ENCODE assay signal across 29 cellular contexts in genomic region chr11:25992254-25992653, GRCh38.
"Had no signal": no experiment of that assay in that cellular context is flagged by ENCODE, and none has a peak within 500 bp of the region (broad histone marks: within the 10 kb centered on the region; RNA-seq: fewer than 3 reads in every experiment).

No MANE protein-coding gene starts in this region.

- H3K36me3 ChIP-seq: adrenal gland, ascending aorta, breast epithelium, lower lobe of right lung, vagina had no signal

- DNase-seq: activated B cell treated with CpG ODN at 0.5 μM for 24 hours; activated CD4-positive, alpha-beta T cell treated with anti-CD3 and anti-CD28 coated beads for 36 hours; activated CD4-positive, alpha-beta T cell treated with anti-CD3 and anti-CD28 coated beads, Interleukin-2, amount 50 U/mL, for 4 hours; activated CD8-positive, alpha-beta memory T cell treated with anti-CD3 and anti-CD28 coated beads, Interleukin-2, amount 50 U/mL, for 48 hours; activated naive CD4-positive, alpha-beta T cell; activated T-cell treated with anti-CD3 and anti-CD28 coated beads, Interleukin-2, amount 50 U/mL, for 4 hours; adrenal gland; kidney; lower lobe of right lung; mesendoderm; naive B cell; occipital lobe; posterior cingulate gyrus; stimulated activated CD4-positive, alpha-beta T cell treated with anti-CD3 and anti-CD28 coated beads, Interleukin-2, amount 100 ng/mL, for 48 hours; stimulated activated CD8-positive, alpha-beta memory T cell treated with anti-CD3 and anti-CD28 coated beads, Interleukin-4, amount 100 ng/mL, for 48 hours; stimulated activated naive CD4-positive, alpha-beta T cell; T-helper 17 cell; testis had no signal

- H3K4me3 ChIP-seq: adrenal gland, ascending aorta, breast epithelium, coronary artery, lower lobe of right lung, testis, vagina had no signal

- H3K27me3 ChIP-seq: adrenal gland, ascending aorta, breast epithelium, testis, vagina had no signal

- H3K27ac ChIP-seq: adrenal gland, ascending aorta, breast epithelium, coronary artery, epithelial cell of prostate, lower lobe of right lung, testis, vagina had no signal

- H3K4me1 Mint-ChIP-seq: activated B cell treated with CpG ODN at 0.5 μM for 24 hours; activated CD4-positive, alpha-beta T cell treated with anti-CD3 and anti-CD28 coated beads for 36 hours; central memory CD8-positive, alpha-beta T cell; naive B cell; neural crest cell; T-helper 17 cell had no signal

- H3K4me1 ChIP-seq: ascending aorta, breast epithelium, lower lobe of right lung, testis, vagina had no signal

- H3K9me3 ChIP-seq: adrenal gland, ascending aorta, breast epithelium, lower lobe of right lung, testis, vagina had no signal

- H3K4me3 Mint-ChIP-seq: activated B cell treated with CpG ODN at 0.5 μM for 24 hours; activated CD4-positive, alpha-beta T cell treated with anti-CD3 and anti-CD28 coated beads for 36 hours; activated naive CD8-positive, alpha-beta T cell; activated T-cell treated with anti-CD3 and anti-CD28 coated beads, Interleukin-2, amount 50 U/mL, for 4 hours; central memory CD8-positive, alpha-beta T cell; naive B cell; neural crest cell; T-helper 17 cell; type B pancreatic cell had no signal

- H3K36me3 Mint-ChIP-seq: activated naive CD8-positive, alpha-beta T cell; naive B cell; type B pancreatic cell had no signal

- H3K9me3 Mint-ChIP-seq: activated B cell treated with CpG ODN at 0.5 μM for 24 hours, neural crest cell, type B pancreatic cell had no signal

- H3K27ac Mint-ChIP-seq: activated B cell treated with CpG ODN at 0.5 μM for 24 hours; activated CD4-positive, alpha-beta T cell treated with anti-CD3 and anti-CD28 coated beads for 36 hours; activated naive CD8-positive, alpha-beta T cell; activated T-helper 2 cell treated with anti-CD3 and anti-CD28 coated beads, Interferon-gamma antibody, Interleukin-2, Interleukin-4, amounts not matched to agents 10 μg/mL and 5 μg/mL and 100 μg/mL, durations not matched to agents 14 hours and 24 hours and 36 hours; T-helper 17 cell; type B pancreatic cell had no signal

- ATAC-seq: activated CD4-positive, alpha-beta T cell treated with anti-CD3 and anti-CD28 coated beads for 36 hours; activated T-cell treated with anti-CD3 and anti-CD28 coated beads, Interleukin-2, amount 50 U/mL, for 4 hours; left lobe of liver; lower lobe of right lung; T-helper 17 cell had no signal

- H3K27me3 Mint-ChIP-seq: activated B cell treated with CpG ODN at 0.5 μM for 24 hours; activated CD4-positive, alpha-beta T cell treated with anti-CD3 and anti-CD28 coated beads for 36 hours; activated naive CD8-positive, alpha-beta T cell; central memory CD8-positive, alpha-beta T cell; naive B cell; T-helper 17 cell; type B pancreatic cell had no signal
